In genomic region chr4:76589402-76589801, GRCh38 we compare ENCODE assay signal across 10 cellular contexts.
A peak's percentile ranks its signal among the peaks of the same experiment; 100 is the strongest.
DNase-seq lines count a peak whose midpoint lies in the region; ATAC-seq, FAIRE-seq and TF ChIP-seq lines count a peak whose summit lies in the region.
"Had no signal": no experiment of that assay in that cellular context is flagged by ENCODE, and none has a peak within 500 bp of the region (broad histone marks: within the 10 kb centered on the region; RNA-seq: fewer than 3 reads in every experiment).

No MANE protein-coding gene starts in this region.

- H3K9me3 Mint-ChIP-seq in MCF 10A (ENCODE audit: unreplicated experiment): no peaks in the 10 kb centered on the region

- CTCF ChIA-PET in MCF 10A (lab: Yijun Ruan, JAX): interaction anchor here (0.6 to 0.7 kb wide), 4 partner anchors 16 to 195 kb away, joined by 3 read pairs; no protein-coding TSS in a partner anchor

- BruUV-seq in MCF 10A (replicated peaks; lab: Mats Ljungman, UMichigan): no TSS peak

- in situ Hi-C loops in HAP-1 (cut with MboI; ENCODE audit: low sequenced_read_pairs): no loop called here

- H3K9me3 ChIP-seq in HAP-1 (no peaks in the 10 kb centered on the region), kidney (ENCODE audit: control insufficient read depth in 1 of 2, low read length in 2 of 2) (no peaks in the 10 kb centered on the region), suprapubic skin (no peaks in the 10 kb centered on the region)

- intact Hi-C loops in MCF 10A (cut with micrococcal nuclease) (loop anchor here (5.0 kb wide), 1 partner anchor 33 kb away; no protein-coding TSS in a partner anchor), kidney (cut with DNase I) (no loop called here)

- peak; percentile 58 to 78 for DNase-seq in HAP-1 (ENCODE audit: low spot score in 2 of 2)
- DNase-seq in MCF 10A (ENCODE audit: unreplicated experiment): no peak
- DNase-seq in kidney: no peak
- no peak for DNase-seq in suprapubic skin (ENCODE audit: low spot score in 2 of 2)
- DNase-seq in cerebellum (ENCODE audit: low spot score): no peak
- DNase-seq: activated CD4-positive, alpha-beta T cell treated with anti-CD3 and anti-CD28 coated beads, Interleukin-2, amount 50 U/mL, for 1 hour; dermis blood vessel endothelial cell had no signal

- TF ChIP-seq CTCF in MCF 10A (IDR thresholded peaks at IDR 0.05; ENCODE audit: unreplicated experiment) (no peak), kidney (IDR thresholded peaks at IDR 0.05; ENCODE audit: borderline replicate concordance, extremely low read depth, insufficient read depth) (no peak), suprapubic skin (IDR thresholded peaks at IDR 0.05) (no peak)

- H3K36me3 Mint-ChIP-seq in MCF 10A (ENCODE audit: insufficient read depth, unreplicated experiment): no peaks in the 10 kb centered on the region

- POLR2A ChIA-PET in MCF 10A (lab: Yijun Ruan, JAX): interaction anchor here (0.6 to 1.7 kb wide), 6 partner anchors 8 to 849 kb away, joined by 3 to 8 read pairs (median 4); no protein-coding TSS in a partner anchor

- WGBS in suprapubic skin: 6% methylated on average over 1 of the region's 1 CpG

- no peak overlapping the region for H3K4me3 ChIP-seq in HAP-1
- H3K4me3 ChIP-seq in kidney (ENCODE audit: low read length in 2 of 2): peak overlapping the region in 1 of 2 donors; percentile 29
- no peak overlapping the region for H3K4me3 ChIP-seq in suprapubic skin

- H3K4me1 Mint-ChIP-seq in MCF 10A (ENCODE audit: insufficient read depth, unreplicated experiment): peaks cover 31% of the 10 kb centered on the region

- no peaks in the 10 kb centered on the region for H3K27me3 Mint-ChIP-seq in MCF 10A (ENCODE audit: insufficient read depth, unreplicated experiment)

- no peak for TF ChIP-seq EP300 in suprapubic skin (IDR thresholded peaks at IDR 0.05)

- FAIRE-seq in kidney (lab: Jason Lieb, UNC): no peak

- no peak for TF ChIP-seq POLR2A in suprapubic skin (IDR thresholded peaks at IDR 0.05)

- H3K27ac Mint-ChIP-seq in MCF 10A (ENCODE audit: low read depth, unreplicated experiment): peak overlapping the region; percentile 87

- no peak for ATAC-seq in GM19463 (IDR thresholded peaks at IDR 0.05; ENCODE audit: unreplicated experiment)
- ATAC-seq in GM21360 (IDR thresholded peaks at IDR 0.05; ENCODE audit: unreplicated experiment): no peak
- ATAC-seq in HG03196 (IDR thresholded peaks at IDR 0.05; ENCODE audit: unreplicated experiment): no peak

- H3K4me1 ChIP-seq in HAP-1 (peaks cover 70% of the 10 kb centered on the region), kidney (ENCODE audit: control insufficient read depth in 1 of 2, insufficient read depth in 1 of 2, low read depth in 1 of 2, low read length in 2 of 2) (peaks cover 5 to 20% of the 10 kb centered on the region in 2 donors), suprapubic skin (peaks cover 16% of the 10 kb centered on the region)

- H3K9ac ChIP-seq in kidney (ENCODE audit: low read length in 2 of 2): peak overlapping the region in 1 of 2 donors; percentile 59

- no peak overlapping the region for H3K4me3 Mint-ChIP-seq in MCF 10A (ENCODE audit: unreplicated experiment)

- no peaks in the 10 kb centered on the region for H3K27me3 ChIP-seq in HAP-1 (ENCODE audit: low read depth)
- peaks cover 10% of the 10 kb centered on the region for H3K27me3 ChIP-seq in suprapubic skin

- H3K27ac ChIP-seq in kidney (ENCODE audit: low read depth in 2 of 2, low read length in 2 of 2) (peak overlapping the region; percentile 81 to 90), suprapubic skin (peak overlapping the region; percentile 9)

- H3K36me3 ChIP-seq in HAP-1 (replicated peaks) (no peaks in the 10 kb centered on the region), kidney (ENCODE audit: control insufficient read depth in 1 of 2, insufficient read depth in 2 of 2, low read length in 2 of 2) (no peaks in the 10 kb centered on the region), suprapubic skin (no peaks in the 10 kb centered on the region)

Comparison
In these comparisons a context has a peak if more than half of its experiments do, and no peak if none do; other contexts are left out.
1. DNase-seq: peak in HAP-1 (2 of 2); none in MCF 10A (single experiment), kidney (single experiment), suprapubic skin (0 of 2) and cerebellum (single experiment).